ENCODE assay signal across 31 cellular contexts in the genomic region with DNA sequence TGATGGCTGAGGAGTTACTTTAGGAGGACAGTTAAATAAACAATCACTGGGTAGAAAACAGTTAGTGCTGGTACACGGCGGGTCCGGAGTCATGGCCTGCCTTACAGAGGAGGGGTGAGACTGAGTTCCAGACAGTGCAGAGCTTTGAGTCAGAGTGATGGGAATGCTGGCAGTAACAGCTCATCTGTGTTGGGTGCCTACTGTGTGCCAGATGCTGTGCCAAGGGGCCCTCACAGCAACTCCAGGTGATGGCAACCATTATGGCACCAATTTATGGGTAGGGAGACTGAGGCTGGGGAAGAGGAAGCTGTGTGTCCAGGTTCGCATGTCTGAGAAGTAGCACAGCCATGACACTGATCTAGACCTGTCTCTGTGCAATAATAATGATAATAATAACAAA.
DNase-seq lines count a peak whose midpoint lies in the region; ATAC-seq and TF ChIP-seq lines count a peak whose summit lies in the region.
"Had no signal": no experiment of that assay in that cellular context is flagged by ENCODE, and none has a peak within 500 bp of the region (broad histone marks: within the 10 kb centered on the region; RNA-seq: fewer than 3 reads in every experiment).

No MANE protein-coding gene starts in this region.

- DNase-seq in M059J (ENCODE audit: low read depth) = peak; percentile 58
- peak; percentile 36 for DNase-seq in astrocyte of the hippocampus (ENCODE audit: low read depth, low spot score)
- peak; percentile 38 for DNase-seq in mesenchymal stem cell
- peak; percentile 14 for DNase-seq in spleen
- DNase-seq in esophagus muscularis mucosa (ENCODE audit: extremely low spot score) = no peak
- no peak for DNase-seq in activated CD8-positive, alpha-beta T cell treated with anti-CD3 and anti-CD28 coated beads, Interleukin-2, amount 10 ng/mL, durations not matched to agents 7 days and 5 days
- DNase-seq: activated B cell treated with CpG ODN at 0.5 μM for 24 hours; activated naive CD4-positive, alpha-beta T cell treated with anti-CD3 and anti-CD28 coated beads, Interleukin-2, amount 10 ng/mL, durations not matched to agents 7 days and 5 days; amygdala; C1 segment of cervical spinal cord; COR-L47; cortex of kidney; DMS53; HFFc6; hypothalamus; immature natural killer cell; left lung; midbrain; natural killer cell; NCI-H1105; NCI-H187 treated with DMSO at 0.1 percent for 48 hours; NCI-H69; SJCRH30; stimulated activated CD4-positive, alpha-beta T cell treated with anti-CD3 and anti-CD28 coated beads, Interleukin-12 subunit alpha, Interleukin-12 subunit beta, amount 100 ng/mL, for 4 hours; stimulated activated CD4-positive, alpha-beta T cell treated with anti-CD3 and anti-CD28 coated beads, Interleukin-4, amount 100 ng/mL, for 1 hour; upper lobe of left lung had no signal

- intact Hi-C loops in spleen (cut with DNase I; ENCODE audit: low total_unique reads) = no loop called here
- intact Hi-C loops in esophagus muscularis mucosa (cut with DNase I) = no loop called here

- peaks cover 17% of the 10 kb centered on the region for H3K27me3 Mint-ChIP-seq in activated CD8-positive, alpha-beta T cell treated with anti-CD3 and anti-CD28 coated beads, Interleukin-2, amount 10 ng/mL, durations not matched to agents 7 days and 5 days (ENCODE audit: low read depth)

- POLR2A ChIA-PET in activated CD8-positive, alpha-beta T cell treated with anti-CD3 and anti-CD28 coated beads, Interleukin-2, amount 10 ng/mL, durations not matched to agents 7 days and 5 days (lab: Charles Lee) = no interaction called here

- H3K4ac ChIP-seq in mesenchymal stem cell (ENCODE audit: low read depth in 1 of 2, low read length in 2 of 2) = peak overlapping the region; percentile 13 to 21

- WGBS in mesenchymal stem cell = 17% methylated on average over 3 of the region's 4 CpGs
- WGBS in spleen, 5 donors = 83 to 98% (median 95%) methylated on average over 4 of the region's 4 CpGs
- WGBS in esophagus muscularis mucosa = 96% methylated on average over 4 of the region's 4 CpGs

- H2BK5ac ChIP-seq in mesenchymal stem cell (ENCODE audit: low read depth, low read length, poor library complexity, severe bottlenecking) = no peak overlapping the region

- H2BK15ac ChIP-seq in mesenchymal stem cell (ENCODE audit: low read depth, poor library complexity, severe bottlenecking) = no peak overlapping the region

- H3K4me1 ChIP-seq in mesenchymal stem cell (ENCODE audit: control insufficient read depth, insufficient read depth, low read depth, low read length) (peaks cover 24% of the 10 kb centered on the region), spleen (peaks cover 0 to 18% (median 6%) of the 10 kb centered on the region in 6 donors), esophagus muscularis mucosa (peaks cover 16 to 29% (median 23%) of the 10 kb centered on the region in 4 donors)

- H2AFZ ChIP-seq in mesenchymal stem cell (ENCODE audit: low read depth, low read length) = no peak overlapping the region

- H3K9me3 ChIP-seq in mesenchymal stem cell (ENCODE audit: control insufficient read depth, low read length) (no peaks in the 10 kb centered on the region), spleen (peaks cover 0 to 7% (median 0%) of the 10 kb centered on the region in 8 donors), esophagus muscularis mucosa (no peaks in the 10 kb centered on the region)
- H3K9me3 ChIP-seq: left lung, pancreas, upper lobe of left lung had no signal

- H3K14ac ChIP-seq in mesenchymal stem cell (ENCODE audit: low read length in 2 of 2) = peak overlapping the region in 1 of 2 experiments; percentile 75

- no peak for TF ChIP-seq CTCF in spleen (IDR thresholded peaks at IDR 0.05 in 8 of 11, conservative IDR thresholded peaks at IDR 0.05 in 3 of 11)
- TF ChIP-seq CTCF in esophagus muscularis mucosa (IDR thresholded peaks at IDR 0.05) = no peak

- no peak overlapping the region for H3K4me3 Mint-ChIP-seq in activated CD8-positive, alpha-beta T cell treated with anti-CD3 and anti-CD28 coated beads, Interleukin-2, amount 10 ng/mL, durations not matched to agents 7 days and 5 days
- H3K4me3 Mint-ChIP-seq: activated B cell treated with CpG ODN at 0.5 μM for 24 hours; activated naive CD4-positive, alpha-beta T cell treated with anti-CD3 and anti-CD28 coated beads, Interleukin-2, amount 10 ng/mL, durations not matched to agents 7 days and 5 days; HFFc6; immature natural killer cell; natural killer cell; stimulated activated effector memory CD8-positive, alpha-beta T cell treated with anti-CD3 and anti-CD28 coated beads, Interleukin-12 subunit alpha, Interleukin-12 subunit beta, amount 100 ng/mL, for 72 hours had no signal

- no peak overlapping the region for H4K91ac ChIP-seq in mesenchymal stem cell (ENCODE audit: low read length)

- H3K27me3 ChIP-seq in mesenchymal stem cell (ENCODE audit: control insufficient read depth in 1 of 2, insufficient read depth in 1 of 2, low read length in 2 of 2) (no peaks in the 10 kb centered on the region), spleen (replicated peaks in 1 of 7) (peaks cover 0 to 17% (median 0%) of the 10 kb centered on the region in 7 donors), esophagus muscularis mucosa (no peaks in the 10 kb centered on the region)
- H3K27me3 ChIP-seq: cardiac muscle cell, left lung, pancreas, upper lobe of left lung had no signal

- H2AK5ac ChIP-seq in mesenchymal stem cell (ENCODE audit: low read length, severe bottlenecking) = peak overlapping the region; percentile 79

- no peak for TF ChIP-seq POLR2A in spleen (IDR thresholded peaks at IDR 0.05)
- TF ChIP-seq POLR2A in esophagus muscularis mucosa (IDR thresholded peaks at IDR 0.05; ENCODE audit: low read depth) = no peak

- H3K4me2 ChIP-seq in mesenchymal stem cell (ENCODE audit: low read length, poor library complexity, severe bottlenecking) = no peak overlapping the region

- H3K4me1 Mint-ChIP-seq in activated CD8-positive, alpha-beta T cell treated with anti-CD3 and anti-CD28 coated beads, Interleukin-2, amount 10 ng/mL, durations not matched to agents 7 days and 5 days (ENCODE audit: low read depth) = peaks cover 3% of the 10 kb centered on the region
- H3K4me1 Mint-ChIP-seq: activated B cell treated with CpG ODN at 0.5 μM for 24 hours; activated naive CD4-positive, alpha-beta T cell treated with anti-CD3 and anti-CD28 coated beads, Interleukin-2, amount 10 ng/mL, durations not matched to agents 7 days and 5 days; immature natural killer cell had no signal

- peak overlapping the region; percentile 59 for H4K8ac ChIP-seq in mesenchymal stem cell (ENCODE audit: low read length)

- H3K23ac ChIP-seq in mesenchymal stem cell (ENCODE audit: low read length in 2 of 2) = peak overlapping the region in 1 of 2 experiments; percentile 19

- H3K79me1 ChIP-seq in mesenchymal stem cell (replicated peaks; ENCODE audit: low read length, poor library complexity, severe bottlenecking) = no peaks in the 10 kb centered on the region

- H3K9ac ChIP-seq in mesenchymal stem cell (ENCODE audit: low read length) = no peak overlapping the region

- H3K27ac Mint-ChIP-seq in activated CD8-positive, alpha-beta T cell treated with anti-CD3 and anti-CD28 coated beads, Interleukin-2, amount 10 ng/mL, durations not matched to agents 7 days and 5 days = no peak overlapping the region
- H3K27ac Mint-ChIP-seq: activated B cell treated with CpG ODN at 0.5 μM for 24 hours; activated naive CD4-positive, alpha-beta T cell treated with anti-CD3 and anti-CD28 coated beads, Interleukin-2, amount 10 ng/mL, durations not matched to agents 7 days and 5 days; HFFc6; stimulated activated effector memory CD8-positive, alpha-beta T cell treated with anti-CD3 and anti-CD28 coated beads, Interleukin-12 subunit alpha, Interleukin-12 subunit beta, amount 100 ng/mL, for 72 hours had no signal

- H3K27ac ChIP-seq in mesenchymal stem cell (ENCODE audit: low read length, poor library complexity, severe bottlenecking) (no peak overlapping the region), spleen (no peak overlapping the region), esophagus muscularis mucosa (replicated peaks in 1 of 4) (no peak overlapping the region)
- H3K27ac ChIP-seq: cardiac muscle cell, left lung, pancreas, SJCRH30 had no signal

- H3K9me3 Mint-ChIP-seq in activated CD8-positive, alpha-beta T cell treated with anti-CD3 and anti-CD28 coated beads, Interleukin-2, amount 10 ng/mL, durations not matched to agents 7 days and 5 days (ENCODE audit: insufficient read depth) = no peaks in the 10 kb centered on the region
- H3K9me3 Mint-ChIP-seq: activated B cell treated with CpG ODN at 0.5 μM for 24 hours; activated naive CD4-positive, alpha-beta T cell treated with anti-CD3 and anti-CD28 coated beads, Interleukin-2, amount 10 ng/mL, durations not matched to agents 7 days and 5 days; HFFc6; natural killer cell had no signal

- no peak overlapping the region for H2BK120ac ChIP-seq in mesenchymal stem cell (ENCODE audit: low read depth, low read length)

- no peaks in the 10 kb centered on the region for H3K36me3 ChIP-seq in mesenchymal stem cell (ENCODE audit: control insufficient read depth in 1 of 2, insufficient read depth in 2 of 2, low read depth in 1 of 2, low read length in 2 of 2)
- H3K36me3 ChIP-seq in spleen = no peaks in the 10 kb centered on the region
- no peaks in the 10 kb centered on the region for H3K36me3 ChIP-seq in esophagus muscularis mucosa
- H3K36me3 ChIP-seq: cardiac muscle cell, left lung, pancreas, SJCRH30, upper lobe of left lung had no signal

- H3K18ac ChIP-seq in mesenchymal stem cell (ENCODE audit: low read depth in 1 of 2, low read length in 2 of 2) = peak overlapping the region; percentile 19 to 29

- CTCF ChIA-PET in activated CD8-positive, alpha-beta T cell treated with anti-CD3 and anti-CD28 coated beads, Interleukin-2, amount 10 ng/mL, durations not matched to agents 7 days and 5 days (lab: Charles Lee) = no interaction called here

- no peaks in the 10 kb centered on the region for H3K36me3 Mint-ChIP-seq in activated CD8-positive, alpha-beta T cell treated with anti-CD3 and anti-CD28 coated beads, Interleukin-2, amount 10 ng/mL, durations not matched to agents 7 days and 5 days (ENCODE audit: low read depth)
- H3K36me3 Mint-ChIP-seq: activated naive CD4-positive, alpha-beta T cell treated with anti-CD3 and anti-CD28 coated beads, Interleukin-2, amount 10 ng/mL, durations not matched to agents 7 days and 5 days; natural killer cell had no signal

- no peak overlapping the region for H3K4me3 ChIP-seq in mesenchymal stem cell (ENCODE audit: insufficient read depth in 1 of 2, low read depth in 1 of 2, low read length in 2 of 2)
- H3K4me3 ChIP-seq in spleen = no peak overlapping the region
- no peak overlapping the region for H3K4me3 ChIP-seq in esophagus muscularis mucosa
- H3K4me3 ChIP-seq: cardiac muscle cell, left lung, pancreas, SJCRH30, upper lobe of left lung had no signal

- no peak for ATAC-seq in GM18520 (IDR thresholded peaks at IDR 0.05; ENCODE audit: unreplicated experiment)
- no peak for ATAC-seq in HG03175 (IDR thresholded peaks at IDR 0.05; ENCODE audit: unreplicated experiment)
- ATAC-seq in activated CD8-positive, alpha-beta T cell treated with anti-CD3 and anti-CD28 coated beads, Interleukin-2, amount 10 ng/mL, durations not matched to agents 7 days and 5 days = no peak
- ATAC-seq: left lung; natural killer cell; pancreas; stimulated activated effector memory CD8-positive, alpha-beta T cell treated with anti-CD3 and anti-CD28 coated beads, Interleukin-12 subunit alpha, Interleukin-12 subunit beta, amount 100 ng/mL, for 72 hours had no signal

- TF ChIP-seq EP300 in esophagus muscularis mucosa (IDR thresholded peaks at IDR 0.05) = no peak

- peak overlapping the region; percentile 38 to 81 for H2BK12ac ChIP-seq in mesenchymal stem cell (ENCODE audit: low read length in 2 of 2)

Comparison
In these comparisons a context has a peak if more than half of its experiments do, and no peak if none do; other contexts are left out.
1. DNase-seq: peak in M059J (single experiment), astrocyte of the hippocampus (single experiment), mesenchymal stem cell (single experiment) and spleen (single experiment); none in esophagus muscularis mucosa (single experiment) and activated CD8-positive, alpha-beta T cell treated with anti-CD3 and anti-CD28 coated beads, Interleukin-2, amount 10 ng/mL, durations not matched to agents 7 days and 5 days (single experiment).